In genomic region chr20:32207211-32207625, GRCh38 we compare ENCODE assay signal across 1 cellular context.
TF ChIP-seq lines count a peak whose summit lies in the region.

No MANE protein-coding gene starts in this region.

TF ChIP-seq in IMR-90, 13 proteins besides CTCF, POLR2A, EP300 and RAD21 (continued from another document):
- TF ChIP-seq, protein P1, sequence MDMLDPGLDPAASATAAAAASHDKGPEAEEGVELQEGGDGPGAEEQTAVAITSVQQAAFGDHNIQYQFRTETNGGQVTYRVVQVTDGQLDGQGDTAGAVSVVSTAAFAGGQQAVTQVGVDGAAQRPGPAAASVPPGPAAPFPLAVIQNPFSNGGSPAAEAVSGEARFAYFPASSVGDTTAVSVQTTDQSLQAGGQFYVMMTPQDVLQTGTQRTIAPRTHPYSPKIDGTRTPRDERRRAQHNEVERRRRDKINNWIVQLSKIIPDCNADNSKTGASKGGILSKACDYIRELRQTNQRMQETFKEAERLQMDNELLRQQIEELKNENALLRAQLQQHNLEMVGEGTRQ (IDR thresholded peaks at IDR 0.05; ENCODE audit: low read depth, low read length), result no peak
- TF ChIP-seq MXI1 (IDR thresholded peaks at IDR 0.05; ENCODE audit: borderline replicate concordance, low read depth, low read length) (no peak), BHLHE40 (IDR thresholded peaks at IDR 0.05; ENCODE audit: low read depth, low read length) (no peak)
TF ChIP-seq in IMR-90: peak in this region for 0.
